8 cellular contexts compared by ENCODE assay signal in the genomic region with DNA sequence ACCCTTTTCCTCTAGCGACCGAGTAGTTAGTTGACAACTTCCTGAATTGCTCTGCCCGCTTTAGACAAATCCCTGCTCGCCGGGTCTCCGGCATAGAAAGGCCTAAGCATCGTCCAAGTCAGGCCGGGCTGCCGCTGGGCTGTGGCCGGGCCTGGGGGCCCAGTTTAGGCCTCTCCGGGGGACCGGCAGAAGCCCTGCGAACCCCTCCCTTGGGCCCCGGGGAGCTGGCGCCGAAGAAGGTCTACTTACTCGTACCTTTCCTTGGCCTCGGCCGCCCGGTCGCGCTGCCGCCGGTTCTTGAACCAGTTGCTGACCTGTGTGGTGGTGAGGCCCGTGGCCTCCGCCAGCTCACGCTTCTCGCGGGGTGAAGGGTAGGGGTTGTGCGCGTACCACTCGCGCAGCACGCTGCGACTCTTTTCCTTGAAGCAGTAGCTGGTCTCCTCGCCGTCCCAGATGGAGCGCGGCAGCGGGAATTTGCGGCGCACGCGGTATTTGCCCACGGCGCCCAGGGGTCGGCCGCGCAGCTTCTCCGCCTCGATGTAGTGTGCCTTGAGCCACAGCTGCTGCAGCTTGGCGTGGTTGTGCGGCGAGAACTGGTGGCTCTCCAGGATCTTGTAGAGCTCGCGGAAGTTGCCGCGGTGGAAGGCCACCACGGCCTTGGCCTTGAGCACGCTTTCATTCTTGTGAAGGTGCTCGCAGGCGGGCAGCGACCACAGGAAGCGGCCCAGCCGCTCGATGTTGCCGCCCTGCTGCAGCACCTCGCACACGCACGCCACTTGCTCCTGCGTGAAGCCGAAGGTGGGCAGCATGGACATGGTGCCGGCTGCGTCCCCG. TPM values are rescaled to one million over a fixed set of nuclear protein-coding genes. Genes with fewer than 3 reads are reported as not detected.
A peak's percentile ranks its signal among the peaks of the same experiment; 100 is the strongest.
DNase-seq lines count a peak whose midpoint lies in the region; ATAC-seq and TF ChIP-seq lines count a peak whose summit lies in the region.

No MANE protein-coding gene starts in this region.

- DNase-seq in GM13976 (ENCODE audit: low spot score) (peak; percentile 50), NCI-H345 treated with DMSO at 0.1 percent for 48 hours (lab: John Stamatoyannopoulos, UW; ENCODE audit: unreplicated experiment) (peak; percentile 26), ecto neural progenitor cell (ENCODE audit: low spot score) (peak; percentile 68), natural killer cell (no peak)

- no peak overlapping the region for H3K27ac Mint-ChIP-seq in natural killer cell

- intact Hi-C loops in natural killer cell (cut with micrococcal nuclease) = no loop called here

- TF ChIP-seq CTCF in GM13976 (IDR thresholded peaks at IDR 0.05; ENCODE audit: borderline replicate concordance, control extremely low read depth, extremely low read depth, insufficient read depth, missing control alignments) = no peak
- TF ChIP-seq CTCF in natural killer cell (IDR thresholded peaks at IDR 0.05) = no peak

- in situ Hi-C loops in GM13976 (cut with MboI; ENCODE audit: low sequenced_read_pairs, unreplicated experiment) = no loop called here

- peaks cover 11 to 33% of the 10 kb centered on the region in 2 donors for H3K4me1 Mint-ChIP-seq in natural killer cell

- H3K9me3 Mint-ChIP-seq in natural killer cell = no peaks in the 10 kb centered on the region

- H3K36me3 Mint-ChIP-seq in natural killer cell = no peaks in the 10 kb centered on the region

- H3K27me3 Mint-ChIP-seq in natural killer cell (ENCODE audit: low read depth in 2 of 2) = peaks cover 57 to 66% of the 10 kb centered on the region in 2 donors

- peak overlapping the region; percentile 69 for H3K4me3 Mint-ChIP-seq in natural killer cell

- ATAC-seq in natural killer cell = peak in 1 of 3 donors; percentile 38
- no peak for ATAC-seq in HG02852 (IDR thresholded peaks at IDR 0.05; ENCODE audit: unreplicated experiment)
- ATAC-seq in HG03196 (IDR thresholded peaks at IDR 0.05; ENCODE audit: unreplicated experiment) = no peak
- no peak for ATAC-seq in GM18870 (IDR thresholded peaks at IDR 0.05; ENCODE audit: unreplicated experiment)
- ATAC-seq in GM19328 (IDR thresholded peaks at IDR 0.05; ENCODE audit: unreplicated experiment) = no peak

RNA-seq across cellular contexts. Expression of a gene that starts 0.7 kb away (rescaled TPM):
- total RNA-seq in natural killer cell = not detected
